33 cellular contexts compared by ENCODE assay signal in genomic region chr2:84165256-84165655, GRCh38.
"Had no signal": no experiment of that assay in that cellular context is flagged by ENCODE, and none has a peak within 500 bp of the region (broad histone marks: within the 10 kb centered on the region; RNA-seq: fewer than 3 reads in every experiment).

No MANE protein-coding gene starts in this region.

- H3K27ac ChIP-seq: adrenal gland, ascending aorta, body of pancreas, brain microvascular endothelial cell, breast epithelium, cardiac muscle cell had no signal

- DNase-seq: activated effector memory CD4-positive, alpha-beta T cell treated with anti-CD3 and anti-CD28 coated beads, Interleukin-2, amount 50 U/mL, for 16 hours; activated effector memory CD4-positive, alpha-beta T cell treated with Interleukin-2 at 50 U/mL for 16 hours; activated gamma-delta T cell; activated gamma-delta T cell treated with Interleukin-2 at 50 U/mL for 16 hours; activated naive CD4-positive, alpha-beta T cell; activated naive CD4-positive, alpha-beta T cell treated with anti-CD3 and anti-CD28 coated beads for 36 hours; activated naive CD4-positive, alpha-beta T cell treated with anti-CD3 and anti-CD28 coated beads, Interleukin-2, amount 10 ng/mL, durations not matched to agents 7 days and 5 days; activated naive CD4-positive, alpha-beta T cell treated with anti-CD3 and anti-CD28 coated beads, Interleukin-2, amount 50 U/mL, for 16 hours; activated naive CD4-positive, alpha-beta T cell treated with Interleukin-2 at 50 U/mL for 16 hours; activated naive CD8-positive, alpha-beta T cell treated with anti-CD3 and anti-CD28 coated beads for 36 hours; activated naive CD8-positive, alpha-beta T cell treated with anti-CD3 and anti-CD28 coated beads, Interleukin-2, amount 10 ng/mL, durations not matched to agents 7 days and 5 days; activated naive CD8-positive, alpha-beta T cell treated with anti-CD3 and anti-CD28 coated beads, Interleukin-2, amount 50 U/mL, for 24 hours; activated T-cell treated with anti-CD3 and anti-CD28 coated beads, Interleukin-2, amount 50 U/mL, for 24 hours; activated T-cell treated with anti-CD3 and anti-CD28 coated beads, Interleukin-2, amount 50 U/mL, for 4 hours; activated T-cell treated with anti-CD3 and anti-CD28 coated beads, Interleukin-2, amount 50 U/mL, for 48 hours; activated T-cell treated with anti-CD3 and anti-CD28 coated beads, Interleukin-2, amount 50 U/mL, for 72 hours; adrenal gland; amniotic stem cell; amygdala; anterior cingulate cortex; aorta; body of pancreas; brain microvascular endothelial cell; caudate nucleus; central memory CD4-positive, alpha-beta T cell; cerebellar nuclear complex had no signal

- H3K4me1 ChIP-seq: adrenal gland, ascending aorta, body of pancreas, breast epithelium had no signal

- H3K9me3 ChIP-seq: adrenal gland, ascending aorta, body of pancreas, breast epithelium had no signal

- FAIRE-seq: astrocyte, bronchial epithelial cell had no signal

- ATAC-seq: activated naive CD4-positive, alpha-beta T cell treated with anti-CD3 and anti-CD28 coated beads, Interleukin-2, amount 50 U/mL, for 72 hours; activated naive CD8-positive, alpha-beta T cell treated with anti-CD3 and anti-CD28 coated beads, Interleukin-2, amount 50 U/mL, for 24 hours; activated T-cell treated with anti-CD3 and anti-CD28 coated beads, Interleukin-2, amount 50 U/mL, for 4 hours; activated T-cell treated with anti-CD3 and anti-CD28 coated beads, Interleukin-2, amount 50 U/mL, for 72 hours; activated T-helper 17 cell treated with anti-CD3 and anti-CD28 coated beads, Interleukin-2, amount 50 U/mL, for 72 hours; body of pancreas had no signal

- H3K27me3 ChIP-seq: adrenal gland, ascending aorta, body of pancreas, brain microvascular endothelial cell, breast epithelium, cardiac muscle cell had no signal

- H3K36me3 ChIP-seq: adrenal gland, ascending aorta, brain microvascular endothelial cell, breast epithelium, cardiac muscle cell had no signal

- H3K4me3 ChIP-seq: adrenal gland, ascending aorta, body of pancreas, breast epithelium, cardiac muscle cell had no signal
